ENCODE assay signal across 20 cellular contexts in the genomic region with DNA sequence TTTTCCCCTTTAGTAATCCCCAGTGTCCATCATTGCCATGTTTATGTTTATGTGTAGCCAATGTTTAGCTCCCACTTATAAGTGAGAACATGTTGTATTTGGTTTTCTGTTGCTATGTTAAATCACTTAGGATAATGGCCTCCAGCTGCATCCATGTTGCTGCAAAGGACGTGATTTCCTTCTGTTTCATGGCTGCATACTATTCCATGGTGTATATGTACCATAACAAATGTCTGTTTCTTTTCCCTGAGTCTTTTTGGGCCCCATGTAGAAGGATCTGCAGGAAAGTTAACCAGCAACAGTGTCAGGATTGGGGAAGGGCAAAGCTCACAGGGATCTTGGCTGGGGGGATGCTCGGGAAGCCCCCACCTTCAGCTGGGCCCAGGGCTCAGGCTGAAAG.
"Had no signal": no experiment of that assay in that cellular context is flagged by ENCODE, and none has a peak within 500 bp of the region (broad histone marks: within the 10 kb centered on the region; RNA-seq: fewer than 3 reads in every experiment).

No MANE protein-coding gene starts in this region.

- DNase-seq: IMR-90, Karpas-422, KG1, MG63, NCI-H1092, NCI-H1105 treated with DMSO at 0.1 percent for 48 hours, NCI-H1417 treated with DMSO at 0.1 percent for 48 hours, NCI-H146, NCI-H1930, NCI-H2081, NCI-H2107, NCI-H2227 treated with DMSO at 0.1 percent for 48 hours, NCI-H510A, NCI-H774, Right ventricle myocardium superior, SIG-M5 had no signal

- H3K27ac ChIP-seq: Peyer's patch, SJSA1, SK-N-MC had no signal

- H3K27me3 ChIP-seq: Peyer's patch had no signal

- H3K4me3 ChIP-seq: MG63, Peyer's patch, SJSA1, SK-N-MC had no signal

- H3K4me1 ChIP-seq: Peyer's patch, SJSA1 had no signal

- H3K36me3 ChIP-seq: MG63, Peyer's patch, SJSA1 had no signal

- ATAC-seq: HepG2 had no signal

- H3K9me3 ChIP-seq: MG63, Peyer's patch, SJSA1 had no signal
